Comparison of ENCODE assay signal across 8 cellular contexts in genomic region chr11:107928767-107929507, GRCh38.
DNase-seq lines count a peak whose midpoint lies in the region; ATAC-seq and TF ChIP-seq lines count a peak whose summit lies in the region.

No MANE protein-coding gene starts in this region.

- no peak overlapping the region for H3K27ac ChIP-seq in SU-DHL-6 (ENCODE audit: low read depth, low read length)

- H3K9me2 ChIP-seq in SU-DHL-6 (replicated peaks; ENCODE audit: insufficient read depth, low read length), result no peaks in the 10 kb centered on the region

- TF ChIP-seq CTCF in LNCaP clone FGC (IDR thresholded peaks at IDR 0.05; ENCODE audit: control insufficient read depth, extremely low read depth, insufficient read depth), result no peak
- TF ChIP-seq CTCF in SU-DHL-6 (IDR thresholded peaks at IDR 0.05; ENCODE audit: insufficient read depth, low read length, poor library complexity, severe bottlenecking), result no peak
- no peak for TF ChIP-seq CTCF in fibroblast of mammary gland (conservative IDR thresholded peaks at IDR 0.05; ENCODE audit: control insufficient read depth, insufficient read depth, low read depth, low read length)

- H3K4me3 ChIP-seq in LNCaP clone FGC (ENCODE audit: low read depth, low read length), result peak overlapping the region; percentile 36
- H3K4me3 ChIP-seq in SU-DHL-6 (ENCODE audit: insufficient read depth, low read length, poor library complexity, severe bottlenecking), result peak overlapping the region; percentile 91
- H3K4me3 ChIP-seq in fibroblast of mammary gland (ENCODE audit: control insufficient read depth, low read depth, low read length), result peak overlapping the region; percentile 31
- peak overlapping the region; percentile 99 for H3K4me3 ChIP-seq in neuron (ENCODE audit: low read length)

- no peaks in the 10 kb centered on the region for H4K20me1 ChIP-seq in SU-DHL-6 (ENCODE audit: low read depth, low read length)

- DNase-seq in DMS 273 treated with DMSO at 0.1 percent for 48 hours (lab: John Stamatoyannopoulos, UW) (peak; percentile 26), LNCaP clone FGC (ENCODE audit: low read depth) (no peak), fibroblast of mammary gland (ENCODE audit: low read depth) (no peak)
- no peak for DNase-seq in stimulated activated naive CD4-positive, alpha-beta T cell (lab: John Stamatoyannopoulos, UW)

- H3K9me3 ChIP-seq in SU-DHL-6 (ENCODE audit: insufficient read depth, low read length) (no peaks in the 10 kb centered on the region), neuron (ENCODE audit: low read length) (no peaks in the 10 kb centered on the region)

- H3K36me3 ChIP-seq in SU-DHL-6 (ENCODE audit: low read length) (no peaks in the 10 kb centered on the region), neuron (ENCODE audit: insufficient read depth, low read length) (peaks cover 3% of the 10 kb centered on the region)

- ATAC-seq in GM21367 (IDR thresholded peaks at IDR 0.05; ENCODE audit: unreplicated experiment), result peak; percentile 5
- ATAC-seq in GM19328 (IDR thresholded peaks at IDR 0.05; ENCODE audit: unreplicated experiment), result no peak

- peak overlapping the region; percentile 79 for H3K9ac ChIP-seq in SU-DHL-6 (ENCODE audit: low read length)

- H3K79me2 ChIP-seq in SU-DHL-6 (ENCODE audit: insufficient read depth, low read length), result no peaks in the 10 kb centered on the region; the same call in 1 of the 2 replicates

- peaks cover 13% of the 10 kb centered on the region for H3K4me1 ChIP-seq in neuron (ENCODE audit: insufficient read depth, low read length)

- H3F3A ChIP-seq in SU-DHL-6 (ENCODE audit: insufficient read depth), result peaks cover 15% of the 10 kb centered on the region

- H2AFZ ChIP-seq in SU-DHL-6 (ENCODE audit: low read depth, low read length, severe bottlenecking) (peak overlapping the region; percentile 84), neuron (ENCODE audit: low read depth, low read length) (peak overlapping the region; percentile 100)

- peak overlapping the region; percentile 78 for H3K4me2 ChIP-seq in SU-DHL-6 (ENCODE audit: low read depth, low read length, poor library complexity, severe bottlenecking)

- H3K27me3 ChIP-seq in SU-DHL-6 (ENCODE audit: low read length), result no peaks in the 10 kb centered on the region
- H3K27me3 ChIP-seq in neuron (ENCODE audit: insufficient read depth, low read length), result no peaks in the 10 kb centered on the region

Comparison
In these comparisons a context has a peak if more than half of its experiments do, and no peak if none do; other contexts are left out.
1. H3K4me3 ChIP-seq: peak in every context shown above with its lines; median percentile 99 in neuron; 91 in SU-DHL-6; 36 in LNCaP clone FGC; 31 in fibroblast of mammary gland.